In genomic region chr21:16343776-16344175, GRCh38 we compare ENCODE assay signal across 39 cellular contexts.
"Had no signal": no experiment of that assay in that cellular context is flagged by ENCODE, and none has a peak within 500 bp of the region (broad histone marks: within the 10 kb centered on the region; RNA-seq: fewer than 3 reads in every experiment).

No MANE protein-coding gene starts in this region.

- H3K9me3 ChIP-seq: ascending aorta had no signal

- H3K36me3 Mint-ChIP-seq: activated CD8-positive, alpha-beta memory T cell treated with anti-CD3 and anti-CD28 coated beads, Interleukin-2, amount 10 ng/mL, durations not matched to agents 7 days and 5 days; activated naive CD4-positive, alpha-beta T cell treated with anti-CD3 and anti-CD28 coated beads, Interleukin-2, amount 10 ng/mL, durations not matched to agents 7 days and 5 days; activated naive CD4-positive, alpha-beta T cell treated with anti-CD3 and anti-CD28 coated beads, Interleukin-2, amount 50 U/mL, for 24 hours; activated naive CD8-positive, alpha-beta T cell; activated naive CD8-positive, alpha-beta T cell treated with anti-CD3 and anti-CD28 coated beads, Interleukin-2, amount 10 ng/mL, durations not matched to agents 7 days and 5 days; WTC11 had no signal

- H3K9me3 Mint-ChIP-seq: activated CD4-positive, alpha-beta memory T cell treated with anti-CD3 and anti-CD28 coated beads, Interleukin-2, amount 10 ng/mL, durations not matched to agents 7 days and 5 days; activated CD4-positive, alpha-beta T cell treated with anti-CD3 and anti-CD28 coated beads, Interleukin-2, amount 10 ng/mL, durations not matched to agents 7 days and 5 days; activated naive CD4-positive, alpha-beta T cell treated with anti-CD3 and anti-CD28 coated beads, Interleukin-2, amount 10 ng/mL, durations not matched to agents 7 days and 5 days; activated naive CD4-positive, alpha-beta T cell treated with anti-CD3 and anti-CD28 coated beads, Interleukin-2, amount 50 U/mL, for 24 hours; activated naive CD8-positive, alpha-beta T cell treated with anti-CD3 and anti-CD28 coated beads, Interleukin-2, amount 10 ng/mL, durations not matched to agents 7 days and 5 days; activated naive CD8-positive, alpha-beta T cell treated with anti-CD3 and anti-CD28 coated beads, Interleukin-2, amount 50 U/mL, for 24 hours; activated T-cell treated with anti-CD3 and anti-CD28 coated beads, Interleukin-2, amount 50 U/mL, for 24 hours; activated T-helper 2 cell treated with anti-CD3 and anti-CD28 coated beads, Interferon-gamma antibody, Interleukin-2, Interleukin-4, amounts not matched to agents 10 μg/mL and 5 μg/mL and 100 μg/mL, durations not matched to agents 14 hours and 24 hours and 36 hours; central memory CD8-positive, alpha-beta T cell; T-helper 1 cell treated with Interleukin-12 subunit alpha and Interleukin-12 subunit beta and Interleukin-4 antibody, amounts not matched to agents 30 μg/mL and 1 μg/mL, for 36 hours; T-helper 2 cell treated with Interferon-gamma antibody and Interleukin-4, amounts not matched to agents 5 μg/mL and 100 μg/mL, for 36 hours; WTC11 had no signal

- H3K27ac ChIP-seq: ascending aorta, WERI-Rb-1 had no signal

- H3K4me3 ChIP-seq: ascending aorta, cardiac muscle cell had no signal

- H3K27ac Mint-ChIP-seq: activated CD4-positive, alpha-beta memory T cell treated with anti-CD3 and anti-CD28 coated beads, Interleukin-2, amount 10 ng/mL, durations not matched to agents 7 days and 5 days; activated CD4-positive, alpha-beta T cell treated with anti-CD3 and anti-CD28 coated beads for 36 hours; activated CD4-positive, alpha-beta T cell treated with anti-CD3 and anti-CD28 coated beads, Interleukin-2, amount 10 ng/mL, durations not matched to agents 7 days and 5 days; activated CD8-positive, alpha-beta memory T cell treated with anti-CD3 and anti-CD28 coated beads, Interleukin-2, amount 10 ng/mL, durations not matched to agents 7 days and 5 days; activated CD8-positive, alpha-beta T cell treated with anti-CD3 and anti-CD28 coated beads, Interleukin-2, amount 10 ng/mL, durations not matched to agents 7 days and 5 days; activated naive CD4-positive, alpha-beta T cell treated with anti-CD3 and anti-CD28 coated beads, Interleukin-2, amount 10 ng/mL, durations not matched to agents 7 days and 5 days; activated naive CD4-positive, alpha-beta T cell treated with anti-CD3 and anti-CD28 coated beads, Interleukin-2, amount 50 U/mL, for 24 hours; activated naive CD8-positive, alpha-beta T cell; activated naive CD8-positive, alpha-beta T cell treated with anti-CD3 and anti-CD28 coated beads, Interleukin-2, amount 10 ng/mL, durations not matched to agents 7 days and 5 days; activated naive CD8-positive, alpha-beta T cell treated with anti-CD3 and anti-CD28 coated beads, Interleukin-2, amount 50 U/mL, for 24 hours; activated T-cell treated with anti-CD3 and anti-CD28 coated beads, Interleukin-2, amount 50 U/mL, for 24 hours; activated T-helper 2 cell treated with anti-CD3 and anti-CD28 coated beads, Interferon-gamma antibody, Interleukin-2, Interleukin-4, amounts not matched to agents 10 μg/mL and 5 μg/mL and 100 μg/mL, durations not matched to agents 14 hours and 24 hours and 36 hours; brain; T-helper 1 cell treated with Interleukin-12 subunit alpha and Interleukin-12 subunit beta and Interleukin-4 antibody, amounts not matched to agents 30 μg/mL and 1 μg/mL, for 36 hours; T-helper 2 cell treated with Interferon-gamma antibody and Interleukin-4, amounts not matched to agents 5 μg/mL and 100 μg/mL, for 36 hours; WTC11 had no signal

- H3K4me1 Mint-ChIP-seq: activated CD4-positive, alpha-beta memory T cell treated with anti-CD3 and anti-CD28 coated beads, Interleukin-2, amount 10 ng/mL, durations not matched to agents 7 days and 5 days; activated CD4-positive, alpha-beta T cell treated with anti-CD3 and anti-CD28 coated beads for 36 hours; activated CD4-positive, alpha-beta T cell treated with anti-CD3 and anti-CD28 coated beads, Interleukin-2, amount 10 ng/mL, durations not matched to agents 7 days and 5 days; activated CD8-positive, alpha-beta memory T cell treated with anti-CD3 and anti-CD28 coated beads, Interleukin-2, amount 10 ng/mL, durations not matched to agents 7 days and 5 days; activated naive CD4-positive, alpha-beta T cell treated with anti-CD3 and anti-CD28 coated beads, Interleukin-2, amount 10 ng/mL, durations not matched to agents 7 days and 5 days; activated naive CD4-positive, alpha-beta T cell treated with anti-CD3 and anti-CD28 coated beads, Interleukin-2, amount 50 U/mL, for 24 hours; activated naive CD8-positive, alpha-beta T cell treated with anti-CD3 and anti-CD28 coated beads, Interleukin-2, amount 10 ng/mL, durations not matched to agents 7 days and 5 days; activated naive CD8-positive, alpha-beta T cell treated with anti-CD3 and anti-CD28 coated beads, Interleukin-2, amount 50 U/mL, for 24 hours; central memory CD8-positive, alpha-beta T cell had no signal

- ATAC-seq: activated CD4-positive, alpha-beta T cell treated with anti-CD3 and anti-CD28 coated beads for 36 hours; activated CD4-positive, CD25-positive, alpha-beta regulatory T cell treated with anti-CD3 and anti-CD28 coated beads, Interleukin-2, amount 50 U/mL, for 24 hours; activated CD8-positive, alpha-beta memory T cell treated with anti-CD3 and anti-CD28 coated beads, Interleukin-2, amount 10 ng/mL, durations not matched to agents 7 days and 5 days; activated CD8-positive, alpha-beta T cell treated with anti-CD3 and anti-CD28 coated beads, Interleukin-2, amount 10 ng/mL, durations not matched to agents 7 days and 5 days; activated naive CD8-positive, alpha-beta T cell treated with anti-CD3 and anti-CD28 coated beads, Interleukin-2, amount 50 U/mL, for 24 hours; WTC11 had no signal

- H3K27me3 Mint-ChIP-seq: activated CD4-positive, alpha-beta memory T cell treated with anti-CD3 and anti-CD28 coated beads, Interleukin-2, amount 10 ng/mL, durations not matched to agents 7 days and 5 days; activated CD4-positive, alpha-beta T cell treated with anti-CD3 and anti-CD28 coated beads for 36 hours; activated CD4-positive, alpha-beta T cell treated with anti-CD3 and anti-CD28 coated beads, Interleukin-2, amount 10 ng/mL, durations not matched to agents 7 days and 5 days; activated CD8-positive, alpha-beta memory T cell treated with anti-CD3 and anti-CD28 coated beads, Interleukin-2, amount 10 ng/mL, durations not matched to agents 7 days and 5 days; activated naive CD4-positive, alpha-beta T cell treated with anti-CD3 and anti-CD28 coated beads, Interleukin-2, amount 10 ng/mL, durations not matched to agents 7 days and 5 days; activated naive CD4-positive, alpha-beta T cell treated with anti-CD3 and anti-CD28 coated beads, Interleukin-2, amount 50 U/mL, for 24 hours; activated naive CD8-positive, alpha-beta T cell; activated naive CD8-positive, alpha-beta T cell treated with anti-CD3 and anti-CD28 coated beads, Interleukin-2, amount 50 U/mL, for 24 hours; activated T-cell treated with anti-CD3 and anti-CD28 coated beads, Interleukin-2, amount 50 U/mL, for 24 hours; brain; central memory CD8-positive, alpha-beta T cell had no signal

- H3K36me3 ChIP-seq: ascending aorta, cardiac muscle cell, WERI-Rb-1 had no signal

- FAIRE-seq: bronchial epithelial cell, TTC549 had no signal

- H3K4me1 ChIP-seq: ascending aorta had no signal

- DNase-seq: activated CD4-positive, alpha-beta memory T cell treated with anti-CD3 and anti-CD28 coated beads, Interleukin-2, amount 10 ng/mL, durations not matched to agents 7 days and 5 days; activated CD4-positive, alpha-beta T cell treated with anti-CD3 and anti-CD28 coated beads for 1 hour; activated CD4-positive, alpha-beta T cell treated with anti-CD3 and anti-CD28 coated beads for 36 hours; activated CD4-positive, alpha-beta T cell treated with anti-CD3 and anti-CD28 coated beads for 48 hours; activated CD4-positive, alpha-beta T cell treated with anti-CD3 and anti-CD28 coated beads, Interleukin-2, amount 10 ng/mL, durations not matched to agents 7 days and 5 days; activated CD4-positive, alpha-beta T cell treated with anti-CD3 and anti-CD28 coated beads, Interleukin-2, amount 50 U/mL, for 48 hours; activated CD4-positive, CD25-positive, alpha-beta regulatory T cell; activated CD8-positive, alpha-beta memory T cell treated with anti-CD3 and anti-CD28 coated beads for 24 hours; activated CD8-positive, alpha-beta memory T cell treated with anti-CD3 and anti-CD28 coated beads, Interleukin-2, amount 10 ng/mL, durations not matched to agents 7 days and 5 days; activated CD8-positive, alpha-beta memory T cell treated with anti-CD3 and anti-CD28 coated beads, Interleukin-2, amount 50 U/mL, for 48 hours; activated CD8-positive, alpha-beta T cell treated with anti-CD3 and anti-CD28 coated beads, Interleukin-2, amount 10 ng/mL, durations not matched to agents 7 days and 5 days; activated effector memory CD4-positive, alpha-beta T cell treated with Interleukin-2 at 50 U/mL for 16 hours; activated gamma-delta T cell; activated naive CD4-positive, alpha-beta T cell treated with anti-CD3 and anti-CD28 coated beads, Interleukin-2, amount 10 ng/mL, durations not matched to agents 7 days and 5 days; activated naive CD4-positive, alpha-beta T cell treated with Interleukin-2 at 50 U/mL for 16 hours; activated naive CD8-positive, alpha-beta T cell treated with anti-CD3 and anti-CD28 coated beads, Interleukin-2, amount 10 ng/mL, durations not matched to agents 7 days and 5 days; activated naive CD8-positive, alpha-beta T cell treated with anti-CD3 and anti-CD28 coated beads, Interleukin-2, amount 50 U/mL, for 24 hours; activated T-cell treated with anti-CD3 and anti-CD28 coated beads, Interleukin-2, amount 50 U/mL, for 24 hours; activated T-cell treated with anti-CD3 and anti-CD28 coated beads, Interleukin-2, amount 50 U/mL, for 48 hours; amygdala; anterior cingulate cortex; caudate nucleus; cerebellar nuclear complex; T-helper 2 cell; T-helper 9 cell; WERI-Rb-1 had no signal

- H3K4me3 Mint-ChIP-seq: activated CD4-positive, alpha-beta memory T cell treated with anti-CD3 and anti-CD28 coated beads, Interleukin-2, amount 10 ng/mL, durations not matched to agents 7 days and 5 days; activated CD4-positive, alpha-beta T cell treated with anti-CD3 and anti-CD28 coated beads for 36 hours; activated CD4-positive, alpha-beta T cell treated with anti-CD3 and anti-CD28 coated beads, Interleukin-2, amount 10 ng/mL, durations not matched to agents 7 days and 5 days; activated CD8-positive, alpha-beta memory T cell treated with anti-CD3 and anti-CD28 coated beads, Interleukin-2, amount 10 ng/mL, durations not matched to agents 7 days and 5 days; activated CD8-positive, alpha-beta T cell treated with anti-CD3 and anti-CD28 coated beads, Interleukin-2, amount 10 ng/mL, durations not matched to agents 7 days and 5 days; activated naive CD4-positive, alpha-beta T cell treated with anti-CD3 and anti-CD28 coated beads, Interleukin-2, amount 10 ng/mL, durations not matched to agents 7 days and 5 days; activated naive CD4-positive, alpha-beta T cell treated with anti-CD3 and anti-CD28 coated beads, Interleukin-2, amount 50 U/mL, for 24 hours; activated naive CD8-positive, alpha-beta T cell; activated naive CD8-positive, alpha-beta T cell treated with anti-CD3 and anti-CD28 coated beads, Interleukin-2, amount 10 ng/mL, durations not matched to agents 7 days and 5 days; activated naive CD8-positive, alpha-beta T cell treated with anti-CD3 and anti-CD28 coated beads, Interleukin-2, amount 50 U/mL, for 24 hours; activated T-cell treated with anti-CD3 and anti-CD28 coated beads, Interleukin-2, amount 50 U/mL, for 24 hours; brain; central memory CD8-positive, alpha-beta T cell; T-helper 1 cell treated with Interleukin-12 subunit alpha and Interleukin-12 subunit beta and Interleukin-4 antibody, amounts not matched to agents 30 μg/mL and 1 μg/mL, for 36 hours; T-helper 2 cell treated with Interferon-gamma antibody and Interleukin-4, amounts not matched to agents 5 μg/mL and 100 μg/mL, for 36 hours; WTC11 had no signal

- H3K27me3 ChIP-seq: ascending aorta, cardiac muscle cell had no signal
